17 cellular contexts compared by ENCODE assay signal in the genomic region with DNA sequence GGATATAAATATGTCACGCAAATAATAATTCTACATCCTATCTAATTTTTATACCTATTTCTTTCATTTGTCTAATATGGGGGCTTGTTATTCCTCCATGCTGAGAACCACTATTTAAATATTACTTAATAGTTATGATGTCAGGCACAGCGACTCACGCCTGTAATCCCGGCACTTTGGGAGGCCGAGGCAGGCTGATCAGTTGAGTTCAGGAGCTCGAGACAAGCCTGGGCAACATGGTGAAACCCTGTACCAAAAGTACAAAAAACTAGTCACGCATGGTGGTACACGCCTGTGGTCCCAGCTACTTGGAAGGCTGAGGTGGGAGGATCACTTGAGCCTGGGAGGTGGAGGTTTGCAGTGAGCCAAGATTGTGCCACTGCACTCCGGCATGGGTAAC.
"Had no signal": no experiment of that assay in that cellular context is flagged by ENCODE, and none has a peak within 500 bp of the region (broad histone marks: within the 10 kb centered on the region; RNA-seq: fewer than 3 reads in every experiment).

No MANE protein-coding gene starts in this region.

- H3K27me3 Mint-ChIP-seq: stimulated activated naive CD8-positive, alpha-beta T cell treated with anti-CD3 and anti-CD28 coated beads, Interleukin-15, amount 100 ng/mL, for 72 hours had no signal

- H3K27ac Mint-ChIP-seq: endodermal cell; mesothelial cell of epicardium; stimulated activated naive CD8-positive, alpha-beta T cell treated with anti-CD3 and anti-CD28 coated beads, Interleukin-15, amount 100 ng/mL, for 72 hours; WTC11 had no signal

- H3K36me3 Mint-ChIP-seq: WTC11 had no signal

- DNase-seq: activated gamma-delta T cell treated with Interleukin-2 at 50 U/mL for 16 hours; activated T-cell treated with anti-CD3 and anti-CD28 coated beads, Interleukin-2, amount 50 U/mL, for 1 hour; cerebellar nuclear complex; endodermal cell; kidney glomerular epithelial cell; left lung; occipital lobe; right lobe of liver; stimulated activated CD4-positive, alpha-beta T cell treated with anti-CD3 and anti-CD28 coated beads, Interleukin-1b, Interleukin-23, amount 100 ng/mL, for 48 hours; stimulated activated naive CD8-positive, alpha-beta T cell treated with anti-CD3 and anti-CD28 coated beads, Interleukin-15, amount 100 ng/mL, for 72 hours; T-helper 1 cell; T-helper 9 cell; tibial artery had no signal

- H3K9me3 Mint-ChIP-seq: activated naive CD4-positive, alpha-beta T cell treated with anti-CD3 and anti-CD28 coated beads, Interleukin-2, amount 50 U/mL, for 72 hours; endodermal cell; mesothelial cell of epicardium; neural crest cell; stimulated activated naive CD8-positive, alpha-beta T cell treated with anti-CD3 and anti-CD28 coated beads, Interleukin-15, amount 100 ng/mL, for 72 hours; WTC11 had no signal

- H3K4me3 Mint-ChIP-seq: endodermal cell; mesothelial cell of epicardium; neural crest cell; stimulated activated naive CD8-positive, alpha-beta T cell treated with anti-CD3 and anti-CD28 coated beads, Interleukin-15, amount 100 ng/mL, for 72 hours; WTC11 had no signal

- ATAC-seq: activated naive CD4-positive, alpha-beta T cell treated with anti-CD3 and anti-CD28 coated beads, Interleukin-2, amount 50 U/mL, for 72 hours; left lung; right lobe of liver; stimulated activated naive CD8-positive, alpha-beta T cell treated with anti-CD3 and anti-CD28 coated beads, Interleukin-15, amount 100 ng/mL, for 72 hours; WTC11 had no signal

- H3K4me1 Mint-ChIP-seq: endodermal cell, WTC11 had no signal
